In the genomic region with DNA sequence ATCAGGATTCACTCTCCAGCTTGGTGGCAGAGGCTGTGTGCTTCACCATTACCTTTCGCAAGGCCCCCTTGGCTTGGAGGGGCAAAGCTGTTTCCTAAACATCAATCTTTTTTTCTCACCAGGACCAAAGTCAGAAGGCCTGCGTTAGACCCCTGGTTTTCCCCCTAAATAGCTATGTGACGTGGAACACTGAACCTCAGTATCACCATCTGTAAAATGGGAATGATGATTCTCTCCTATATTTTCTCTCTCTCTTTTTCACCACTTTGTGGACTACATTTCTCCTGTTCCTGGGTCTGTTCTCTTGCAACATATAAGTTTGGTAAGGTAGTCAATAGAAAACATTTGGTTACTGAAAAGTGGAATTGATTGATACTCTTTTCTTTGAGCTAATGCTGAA, we compare ENCODE assay signal across 15 cellular contexts. TPM values are rescaled to one million over a fixed set of nuclear protein-coding genes. Genes with fewer than 3 reads are reported as not detected.
DNase-seq lines count a peak whose midpoint lies in the region; TF ChIP-seq lines count a peak whose summit lies in the region.
"Had no signal": no experiment of that assay in that cellular context is flagged by ENCODE, and none has a peak within 500 bp of the region (broad histone marks: within the 10 kb centered on the region; RNA-seq: fewer than 3 reads in every experiment).

No MANE protein-coding gene starts in this region.

- H4K20me1 ChIP-seq in PC-9 (ENCODE audit: insufficient read depth) = 0 out of 2 replicates have a peak, but pooled peaks cover 9% of the 10 kb centered on the region

- H3K9me2 ChIP-seq in PC-9 (ENCODE audit: insufficient read depth) = no peaks in the 10 kb centered on the region

- DNase-seq in PC-9 (no peak), endodermal cell (no peak), stomach (no peak), NCI-H1436 (lab: John Stamatoyannopoulos, UW) (no peak), right atrium auricular region (ENCODE audit: low spot score) (no peak), uterus (no peak)
- DNase-seq: DMS79, KBM-7, NCI-H1092, NCI-H1436 treated with DMSO at 0.1 percent for 48 hours, NCI-H2029, NCI-H345, OCI-M1 had no signal

- BruUV-seq in PC-9 (replicated peaks; lab: Mats Ljungman, UMichigan) = TSS peak; percentile 25

- H3K27ac Mint-ChIP-seq in endodermal cell = peak overlapping the region; percentile 26

- H3K9me3 Mint-ChIP-seq in endodermal cell = no peaks in the 10 kb centered on the region

- H3K79me2 ChIP-seq in PC-9 (ENCODE audit: low read depth) = peaks cover 9% of the 10 kb centered on the region; the same call in 1 of the 2 replicates

- TF ChIP-seq POLR2A in stomach (IDR thresholded peaks at IDR 0.05) (no peak), uterus (IDR thresholded peaks at IDR 0.05) (no peak)

- POLR2A ChIA-PET in PC-9 (lab: Charles Lee; ENCODE audit: unreplicated experiment) = interaction anchor here (0.6 kb wide), 1 partner anchor 52 kb away, joined by 3 read pairs; no protein-coding TSS in a partner anchor

- H3K36me3 ChIP-seq in PC-9 (ENCODE audit: low read depth) (0 out of 2 replicates have a peak, but pooled peaks cover 5% of the 10 kb centered on the region), endodermal cell (ENCODE audit: control insufficient read depth, insufficient read depth, low read length) (peaks cover 31% of the 10 kb centered on the region), mucosa of stomach (ENCODE audit: control insufficient read depth, insufficient read depth, low read length) (no peaks in the 10 kb centered on the region), stomach (no peaks in the 10 kb centered on the region), right atrium auricular region (no peaks in the 10 kb centered on the region), uterus (no peaks in the 10 kb centered on the region)
- H3K36me3 ChIP-seq: BE2C had no signal

- no peaks in the 10 kb centered on the region for H3K9me3 ChIP-seq in PC-9 (ENCODE audit: insufficient read depth, low read depth)
- no peaks in the 10 kb centered on the region for H3K9me3 ChIP-seq in endodermal cell (ENCODE audit: control insufficient read depth, low read length)
- H3K9me3 ChIP-seq in mucosa of stomach (ENCODE audit: control insufficient read depth, low read length) = no peaks in the 10 kb centered on the region
- H3K9me3 ChIP-seq in stomach = no peaks in the 10 kb centered on the region
- H3K9me3 ChIP-seq in right atrium auricular region = no peaks in the 10 kb centered on the region
- H3K9me3 ChIP-seq in uterus = no peaks in the 10 kb centered on the region
- H3K9me3 ChIP-seq: BE2C had no signal

- peaks cover 3% of the 10 kb centered on the region; the same call in 1 of the 2 replicates for H3F3A ChIP-seq in PC-9 (ENCODE audit: insufficient read depth, low read depth)

- no peaks in the 10 kb centered on the region for H3K27me3 Mint-ChIP-seq in endodermal cell (ENCODE audit: insufficient read depth)

- no peak overlapping the region for H3K4me3 Mint-ChIP-seq in endodermal cell

- CTCF ChIA-PET in PC-9 (lab: Charles Lee) = no interaction called here

- H3K27me3 ChIP-seq in PC-9 (ENCODE audit: insufficient read depth, low read depth) = no peaks in the 10 kb centered on the region
- H3K27me3 ChIP-seq in endodermal cell (ENCODE audit: control insufficient read depth, insufficient read depth, low read length, poor library complexity, severe bottlenecking) = no peaks in the 10 kb centered on the region
- H3K27me3 ChIP-seq in mucosa of stomach (ENCODE audit: control insufficient read depth, insufficient read depth, low read length) = no peaks in the 10 kb centered on the region
- H3K27me3 ChIP-seq in stomach = no peaks in the 10 kb centered on the region
- H3K27me3 ChIP-seq in right atrium auricular region = no peaks in the 10 kb centered on the region
- H3K27me3 ChIP-seq in uterus = no peaks in the 10 kb centered on the region
- H3K27me3 ChIP-seq: BE2C had no signal

- H3K4me3 ChIP-seq in PC-9 (no peak overlapping the region), endodermal cell (ENCODE audit: low read length) (no peak overlapping the region), mucosa of stomach (ENCODE audit: low read length) (no peak overlapping the region), stomach (no peak overlapping the region), right atrium auricular region (no peak overlapping the region), uterus (no peak overlapping the region)

- peaks cover 17% of the 10 kb centered on the region; the same call in 1 of the 2 replicates for H3K4me1 ChIP-seq in PC-9 (replicated peaks; ENCODE audit: insufficient read depth)
- H3K4me1 ChIP-seq in endodermal cell (ENCODE audit: control insufficient read depth, insufficient read depth, low read length) = no peaks in the 10 kb centered on the region
- peaks cover 28% of the 10 kb centered on the region for H3K4me1 ChIP-seq in mucosa of stomach (ENCODE audit: control insufficient read depth, insufficient read depth, low read length)
- H3K4me1 ChIP-seq in stomach = peaks cover 32 to 57% (median 43%) of the 10 kb centered on the region in 4 donors
- no peaks in the 10 kb centered on the region for H3K4me1 ChIP-seq in right atrium auricular region
- H3K4me1 ChIP-seq in uterus = no peaks in the 10 kb centered on the region

- H3K4me1 Mint-ChIP-seq in endodermal cell = peaks cover 13% of the 10 kb centered on the region

- intact Hi-C loops in PC-9 (cut with micrococcal nuclease; ENCODE audit: unreplicated experiment) = loop anchor here (2.0 to 5.0 kb wide), 2 partner anchors 94 to 115 kb away; no protein-coding TSS in a partner anchor
- intact Hi-C loops in stomach (cut with DNase I; ENCODE audit: low total_unique reads) = no loop called here
- intact Hi-C loops in uterus (cut with DNase I; ENCODE audit: low total_unique reads) = no loop called here

- H2AFZ ChIP-seq in PC-9 = no peak overlapping the region

- H3K4me2 ChIP-seq in PC-9 = no peak overlapping the region

- TF ChIP-seq EP300 in stomach (IDR thresholded peaks at IDR 0.05) = no peak

- H3K36me3 Mint-ChIP-seq in endodermal cell (ENCODE audit: low read depth) = peaks cover 32% of the 10 kb centered on the region

- H3K9ac ChIP-seq in endodermal cell (ENCODE audit: extremely low read depth, low read length, poor library complexity, severe bottlenecking) (no peak overlapping the region), mucosa of stomach (ENCODE audit: low read length) (peak overlapping the region; percentile 33)

- WGBS in endodermal cell (ENCODE audit: insufficient coverage in 1 of 2, insufficient read length in 1 of 2), 2 experiments = 74 to 100% methylated on average over 2 to 3 of the region's 3 CpGs
- WGBS in stomach, 5 donors = 91 to 97% (median 96%) methylated on average over 3 of the region's 3 CpGs

- TF ChIP-seq CTCF in PC-9 (conservative IDR thresholded peaks at IDR 0.05) (no peak), endodermal cell (conservative IDR thresholded peaks at IDR 0.05) (no peak), stomach (IDR thresholded peaks at IDR 0.05) (no peak), right atrium auricular region (IDR thresholded peaks at IDR 0.05) (no peak), uterus (IDR thresholded peaks at IDR 0.05) (no peak)

- H3K27ac ChIP-seq in PC-9 (no peak overlapping the region), endodermal cell (ENCODE audit: low read depth, low read length) (no peak overlapping the region), stomach (peak overlapping the region; percentile 59 to 77 (median 68)), right atrium auricular region (no peak overlapping the region), uterus (no peak overlapping the region)

RNA-seq across cellular contexts. Expression of gene DAPK1, which starts 50.5 kb away (rescaled TPM):
- total RNA-seq in PC-9 (2021) = 100 and 158 TPM in 2 replicates
- 100 to 1,000 TPM; 117 to 139 TPM for total RNA-seq in endodermal cell
- polyA plus RNA-seq in endodermal cell (2013, experiment 1 of 2) = 39.1 TPM
- polyA plus RNA-seq in endodermal cell (2013, experiment 2 of 2) = 33.2 TPM
- total RNA-seq in stomach = 10 to 100 TPM; 40.3 to 88.7 (median 63.0) TPM
- 10 to 100 TPM in 1 of 3 donors, 1 to 10 TPM in 2; 9.0 to 11.5 (median 9.4) TPM for polyA plus RNA-seq in stomach
- total RNA-seq in right atrium auricular region = 10 to 100 TPM; 10.1 to 23.0 TPM
- 10 to 100 TPM; 19.1 to 44.8 (median 40.4) TPM for total RNA-seq in uterus

Comparison
In these comparisons a context has a peak if more than half of its experiments do, and no peak if none do; other contexts are left out.
1. H3K27ac ChIP-seq: peak in stomach (5 of 5); none in PC-9 (single experiment), endodermal cell (single experiment), right atrium auricular region (0 of 2) and uterus (0 of 2).